Comparison of ENCODE assay signal across 1 cellular context in genomic region chr6:130420911-130421310, GRCh38.
TF ChIP-seq lines count a peak whose summit lies in the region.

No MANE protein-coding gene starts in this region.

TF ChIP-seq in IMR-90, 13 proteins besides CTCF, POLR2A, EP300 and RAD21 (continued from another document):
- TF ChIP-seq ELK1 (IDR thresholded peaks at IDR 0.05; ENCODE audit: borderline replicate concordance, low read depth, low read length) (no peak), CHD1 (IDR thresholded peaks at IDR 0.05; ENCODE audit: low read depth, low read length) (no peak), RCOR1 (IDR thresholded peaks at IDR 0.05; ENCODE audit: insufficient replicate concordance, low read length) (no peak), USF2 (IDR thresholded peaks at IDR 0.05; ENCODE audit: low read depth, low read length) (no peak), BHLHE40 (IDR thresholded peaks at IDR 0.05; ENCODE audit: low read depth, low read length) (no peak)
